10 cellular contexts compared by ENCODE assay signal in the genomic region with DNA sequence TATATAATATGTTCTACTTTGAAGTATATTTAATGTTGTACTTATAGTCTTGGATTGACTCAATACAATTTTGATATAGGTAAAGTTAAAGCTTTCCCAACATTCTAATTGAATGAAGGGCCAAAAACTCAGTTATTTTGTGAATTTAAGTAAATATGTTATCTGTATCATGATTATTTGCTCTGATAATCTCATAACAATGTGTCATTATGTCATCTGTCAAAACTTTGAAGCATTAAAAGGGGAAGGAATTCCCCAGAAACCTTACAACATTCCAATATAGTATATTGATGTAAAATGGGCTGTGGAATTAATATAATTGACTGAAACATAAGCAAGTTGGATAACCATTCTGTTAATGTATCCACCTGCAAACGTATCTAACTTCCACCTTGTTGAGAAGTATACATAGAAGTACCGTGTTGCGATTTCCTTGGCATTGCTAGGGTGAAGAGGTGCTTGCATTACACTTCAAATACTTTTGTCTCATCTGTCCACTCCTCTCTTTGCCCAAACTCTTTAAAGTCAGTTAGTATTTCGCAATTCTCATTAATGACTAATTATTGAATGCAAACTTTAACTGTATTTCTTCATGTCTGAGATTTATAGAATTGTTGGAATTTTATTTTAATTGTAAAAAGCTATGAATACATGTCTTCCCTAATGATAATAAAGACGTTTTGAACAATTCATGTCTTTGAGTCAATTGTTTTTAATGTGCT.
"Had no signal": no experiment of that assay in that cellular context is flagged by ENCODE, and none has a peak within 500 bp of the region (broad histone marks: within the 10 kb centered on the region; RNA-seq: fewer than 3 reads in every experiment).

No MANE protein-coding gene starts in this region.

- H3K4me1 ChIP-seq: HAP-1 had no signal

- FAIRE-seq: HTR-8/SVneo had no signal

- H3K4me2 ChIP-seq: KMS-11 had no signal

- H2AFZ ChIP-seq: GM23248 had no signal

- H3K9ac ChIP-seq: GM23248, KMS-11 had no signal

- H3K27ac ChIP-seq: GM23248, KMS-11 had no signal

- H3K36me3 ChIP-seq: HAP-1 had no signal

- ATAC-seq: HCT116 had no signal

- H3K9me3 ChIP-seq: HAP-1 had no signal

- H3K4me3 ChIP-seq: GM23248, HAP-1 had no signal

- DNase-seq: GM23248, GOT3, H7, HFFc6, Karpas-422, KBM-7 had no signal
